Comparison of ENCODE assay signal across 8 cellular contexts in the genomic region with DNA sequence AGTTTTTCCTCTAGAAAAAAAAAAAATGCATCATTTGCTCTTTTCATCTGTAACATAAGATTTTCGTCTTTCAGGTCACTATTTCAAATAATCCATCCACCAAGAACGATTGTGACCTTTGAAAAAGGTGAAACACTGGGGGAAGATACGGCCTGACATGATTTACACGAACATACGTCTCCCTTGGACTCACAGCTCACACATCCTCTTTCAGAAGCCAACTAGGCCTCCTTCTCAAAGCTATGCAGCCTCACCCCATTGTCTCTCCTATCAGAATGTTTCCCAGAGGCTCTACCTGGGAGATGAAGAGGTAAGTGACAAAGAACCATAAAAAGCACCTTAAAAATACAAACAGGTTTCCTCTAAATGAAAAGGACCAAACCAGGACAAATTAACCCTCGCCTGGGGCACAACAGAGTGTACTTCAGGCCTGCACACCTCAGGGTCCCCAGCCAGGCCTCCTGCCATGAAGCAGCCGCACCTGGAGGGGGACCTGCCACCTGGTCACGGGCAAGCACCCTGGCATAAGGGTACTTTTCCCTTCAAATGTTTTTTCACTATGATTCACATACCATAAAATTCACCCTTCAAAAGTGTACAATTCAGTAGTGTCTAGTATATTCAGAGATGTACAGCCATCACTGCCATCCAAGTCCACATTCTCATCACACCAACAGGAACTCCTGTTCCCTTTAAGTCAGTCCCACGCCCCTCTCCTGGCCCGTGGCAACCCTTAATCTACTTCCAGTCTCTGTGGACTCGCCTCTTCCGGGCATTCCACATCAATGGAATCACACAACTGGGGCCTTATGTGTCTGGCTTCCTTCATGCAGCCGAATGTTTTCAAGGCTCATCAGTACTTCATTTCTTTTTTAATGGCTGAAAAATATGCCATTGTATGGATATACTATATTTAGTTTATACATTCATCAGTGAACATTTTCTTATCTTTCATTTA. TPM values are rescaled to one million over a fixed set of nuclear protein-coding genes. Genes with fewer than 3 reads are reported as not detected.
DNase-seq lines count a peak whose midpoint lies in the region; ATAC-seq and TF ChIP-seq lines count a peak whose summit lies in the region.

No MANE protein-coding gene starts in this region.

- peak overlapping the region; percentile 1 for H3K4me3 Mint-ChIP-seq in activated naive CD4-positive, alpha-beta T cell treated with anti-CD3 and anti-CD28 coated beads, Interleukin-2, amount 50 U/mL, for 24 hours
- H3K4me3 Mint-ChIP-seq in activated T-helper 1 cell treated with anti-CD3 and anti-CD28 coated beads, Interleukin-12 subunit alpha, Interleukin-12 subunit beta, Interleukin-2, Interleukin-4 antibody, amounts not matched to agents 30 ng/mL and 10 ng/mL and 1 ng/mL, durations not matched to agents 14 hours and 24 hours and 36 hours = no peak overlapping the region

- H3K4me1 ChIP-seq in transverse colon = peaks cover 10 to 63% (median 18%) of the 10 kb centered on the region in 4 donors

- H3K9me3 ChIP-seq in transverse colon = no peaks in the 10 kb centered on the region

- peak overlapping the region; percentile 19 to 64 (median 56) for H3K27ac ChIP-seq in transverse colon

- H3K36me3 Mint-ChIP-seq in activated naive CD4-positive, alpha-beta T cell treated with anti-CD3 and anti-CD28 coated beads, Interleukin-2, amount 50 U/mL, for 24 hours = peaks cover 14% of the 10 kb centered on the region
- H3K36me3 Mint-ChIP-seq in activated T-helper 1 cell treated with anti-CD3 and anti-CD28 coated beads, Interleukin-12 subunit alpha, Interleukin-12 subunit beta, Interleukin-2, Interleukin-4 antibody, amounts not matched to agents 30 ng/mL and 10 ng/mL and 1 ng/mL, durations not matched to agents 14 hours and 24 hours and 36 hours (ENCODE audit: low read depth) = peaks cover 40% of the 10 kb centered on the region

- no peaks in the 10 kb centered on the region for H3K36me3 ChIP-seq in transverse colon

- intact Hi-C loops in activated T-helper 1 cell treated with anti-CD3 and anti-CD28 coated beads, Interleukin-12 subunit alpha, Interleukin-12 subunit beta, Interleukin-2, Interleukin-4 antibody, amounts not matched to agents 30 ng/mL and 10 ng/mL and 1 ng/mL, durations not matched to agents 14 hours and 24 hours and 36 hours (cut with micrococcal nuclease) = no loop called here
- intact Hi-C loops in transverse colon (cut with DNase I; ENCODE audit: low total_unique reads) = no loop called here

- H3K9me3 Mint-ChIP-seq in activated naive CD4-positive, alpha-beta T cell treated with anti-CD3 and anti-CD28 coated beads, Interleukin-2, amount 50 U/mL, for 24 hours = no peaks in the 10 kb centered on the region
- H3K9me3 Mint-ChIP-seq in activated T-helper 1 cell treated with anti-CD3 and anti-CD28 coated beads, Interleukin-12 subunit alpha, Interleukin-12 subunit beta, Interleukin-2, Interleukin-4 antibody, amounts not matched to agents 30 ng/mL and 10 ng/mL and 1 ng/mL, durations not matched to agents 14 hours and 24 hours and 36 hours = no peaks in the 10 kb centered on the region

- no peak overlapping the region for H3K4me3 ChIP-seq in transverse colon

- no peaks in the 10 kb centered on the region for H3K27me3 Mint-ChIP-seq in activated naive CD4-positive, alpha-beta T cell treated with anti-CD3 and anti-CD28 coated beads, Interleukin-2, amount 50 U/mL, for 24 hours
- H3K27me3 Mint-ChIP-seq in activated T-helper 1 cell treated with anti-CD3 and anti-CD28 coated beads, Interleukin-12 subunit alpha, Interleukin-12 subunit beta, Interleukin-2, Interleukin-4 antibody, amounts not matched to agents 30 ng/mL and 10 ng/mL and 1 ng/mL, durations not matched to agents 14 hours and 24 hours and 36 hours (ENCODE audit: insufficient read depth) = no peaks in the 10 kb centered on the region

- ATAC-seq in HG03060 (IDR thresholded peaks at IDR 0.05; ENCODE audit: low read depth, unreplicated experiment) = peak; percentile 20

- 53 to 60% methylated on average over 11 to 13 of the region's 13 CpGs for WGBS in transverse colon (ENCODE audit: low coverage in 1 of 2), 2 donors

- TF ChIP-seq EP300 in transverse colon (IDR thresholded peaks at IDR 0.05; ENCODE audit: low read depth) = no peak

- in situ Hi-C loops in transverse colon (cut with MboI; ENCODE audit: low pct_ligation_motif_present in 1 of 4, low pct_unique_long_range_greater_than_20kb in 1 of 4, low sequenced_read_pairs in 3 of 4) = no loop called here

- no peak for TF ChIP-seq CTCF in transverse colon (IDR thresholded peaks at IDR 0.05)

- DNase-seq in activated naive CD4-positive, alpha-beta T cell treated with Interleukin-2 at 50 U/mL for 16 hours = no peak
- DNase-seq in activated T-helper 1 cell treated with anti-CD3 and anti-CD28 coated beads, Interleukin-12 subunit alpha, Interleukin-12 subunit beta, Interleukin-2, Interleukin-4 antibody, amounts not matched to agents 30 ng/mL and 10 ng/mL and 1 ng/mL, durations not matched to agents 14 hours and 24 hours and 36 hours (ENCODE audit: low spot score) = no peak
- DNase-seq in islet precursor cell = peak; percentile 82
- no peak for DNase-seq in transverse colon
- DNase-seq in germinal center (ENCODE audit: low spot score) = no peak
- DNase-seq in NCI-H1694 treated with DMSO at 0.1 percent for 48 hours (lab: John Stamatoyannopoulos, UW) = no peak

- no peak for TF ChIP-seq POLR2A in transverse colon (IDR thresholded peaks at IDR 0.05)

- peaks cover 66% of the 10 kb centered on the region for H3K4me1 Mint-ChIP-seq in activated naive CD4-positive, alpha-beta T cell treated with anti-CD3 and anti-CD28 coated beads, Interleukin-2, amount 50 U/mL, for 24 hours
- peaks cover 77% of the 10 kb centered on the region for H3K4me1 Mint-ChIP-seq in activated T-helper 1 cell treated with anti-CD3 and anti-CD28 coated beads, Interleukin-12 subunit alpha, Interleukin-12 subunit beta, Interleukin-2, Interleukin-4 antibody, amounts not matched to agents 30 ng/mL and 10 ng/mL and 1 ng/mL, durations not matched to agents 14 hours and 24 hours and 36 hours (ENCODE audit: low read depth)

- peak overlapping the region; percentile 32 for H3K27ac Mint-ChIP-seq in activated naive CD4-positive, alpha-beta T cell treated with anti-CD3 and anti-CD28 coated beads, Interleukin-2, amount 50 U/mL, for 24 hours
- peak overlapping the region; percentile 59 for H3K27ac Mint-ChIP-seq in activated T-helper 1 cell treated with anti-CD3 and anti-CD28 coated beads, Interleukin-12 subunit alpha, Interleukin-12 subunit beta, Interleukin-2, Interleukin-4 antibody, amounts not matched to agents 30 ng/mL and 10 ng/mL and 1 ng/mL, durations not matched to agents 14 hours and 24 hours and 36 hours

- no peaks in the 10 kb centered on the region for H3K27me3 ChIP-seq in transverse colon

RNA-seq across cellular contexts. Expression of a gene that starts 5.4 kb away (rescaled TPM):
- 33.0 and 33.7 TPM in 2 replicates for total RNA-seq in activated T-helper 1 cell treated with anti-CD3 and anti-CD28 coated beads, Interleukin-12 subunit alpha, Interleukin-12 subunit beta, Interleukin-2, Interleukin-4 antibody, amounts not matched to agents 30 ng/mL and 10 ng/mL and 1 ng/mL, durations not matched to agents 14 hours and 24 hours and 36 hours
- 10 to 100 TPM; 13.1 to 41.2 (median 32.7) TPM for total RNA-seq in transverse colon

RNA-seq across cellular contexts. Expression of a gene that starts 34.9 kb away (rescaled TPM):
- 2.0 and 2.1 TPM in 2 replicates for total RNA-seq in activated T-helper 1 cell treated with anti-CD3 and anti-CD28 coated beads, Interleukin-12 subunit alpha, Interleukin-12 subunit beta, Interleukin-2, Interleukin-4 antibody, amounts not matched to agents 30 ng/mL and 10 ng/mL and 1 ng/mL, durations not matched to agents 14 hours and 24 hours and 36 hours
- not detected for total RNA-seq in transverse colon
